29 cellular contexts compared by ENCODE assay signal in the genomic region with DNA sequence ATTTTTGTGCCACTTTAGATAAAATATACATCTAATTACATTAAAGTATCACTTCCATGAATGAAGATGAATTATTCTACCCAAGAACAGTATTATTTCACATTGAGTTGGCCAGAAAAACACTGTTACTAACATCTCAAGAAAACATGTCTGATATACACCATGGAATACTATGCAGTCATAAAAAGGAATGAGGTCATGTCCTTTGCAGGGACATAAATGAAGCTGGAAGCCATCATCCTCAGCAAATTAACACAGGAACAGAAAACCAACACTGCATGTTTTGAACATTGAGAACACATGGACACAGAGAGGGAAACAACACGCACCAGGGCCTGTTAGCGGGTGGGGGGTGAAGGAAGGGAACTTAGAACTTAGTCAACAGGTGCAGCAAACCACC.
"Had no signal": no experiment of that assay in that cellular context is flagged by ENCODE, and none has a peak within 500 bp of the region (broad histone marks: within the 10 kb centered on the region; RNA-seq: fewer than 3 reads in every experiment).

No MANE protein-coding gene starts in this region.

- H3K27me3 ChIP-seq: colonic mucosa, dorsolateral prefrontal cortex, esophagus muscularis mucosa, esophagus squamous epithelium, foreskin keratinocyte, gastrocnemius medialis, gastroesophageal sphincter, heart left ventricle, heart right ventricle, hepatocyte had no signal

- FAIRE-seq: endometrium, endothelial cell of umbilical vein, frontal cortex had no signal

- DNase-seq: colonic mucosa; cortex of kidney; dermis blood vessel endothelial cell; dorsolateral prefrontal cortex; effector CD4-positive, alpha-beta T cell; effector CD8-positive, alpha-beta T cell; effector memory CD4-positive, alpha-beta T cell; effector memory CD8-positive, alpha-beta T cell; endodermal cell; erythroblast; esophagus squamous epithelium; foreskin fibroblast; foreskin keratinocyte; foreskin melanocyte; gastrocnemius medialis; glutamatergic neuron; head of caudate nucleus; heart left ventricle; heart right ventricle had no signal

- ATAC-seq: effector memory CD8-positive, alpha-beta T cell; esophagus mucosa; foreskin keratinocyte; gastrocnemius medialis; gastroesophageal sphincter; heart left ventricle; heart right ventricle had no signal

- H3K27ac ChIP-seq: colonic mucosa, coronary artery, dorsolateral prefrontal cortex, epithelial cell of prostate, esophagus muscularis mucosa, esophagus squamous epithelium, foreskin keratinocyte, gastrocnemius medialis, gastroesophageal sphincter, heart left ventricle, heart right ventricle, hepatocyte had no signal

- H3K4me3 ChIP-seq: colonic mucosa, coronary artery, dorsolateral prefrontal cortex, esophagus muscularis mucosa, esophagus squamous epithelium, gastrocnemius medialis, gastroesophageal sphincter, heart left ventricle, heart right ventricle, hepatocyte had no signal

- H3K27me3 Mint-ChIP-seq: dendritic cell treated with granulocyte-macrophage colony-stimulating factor and Interleukin-4, amounts not matched to agents 40 ng/mL and 50 ng/mL, for 4 days; effector memory CD8-positive, alpha-beta T cell had no signal

- H3K4me3 Mint-ChIP-seq: dendritic cell treated with granulocyte-macrophage colony-stimulating factor and Interleukin-4, amounts not matched to agents 40 ng/mL and 50 ng/mL, for 4 days; effector memory CD8-positive, alpha-beta T cell; endodermal cell had no signal

- H3K79me2 ChIP-seq: hepatocyte had no signal

- H3K27ac Mint-ChIP-seq: dendritic cell treated with granulocyte-macrophage colony-stimulating factor and Interleukin-4, amounts not matched to agents 40 ng/mL and 50 ng/mL, for 4 days; effector memory CD8-positive, alpha-beta T cell; endodermal cell had no signal

- H3K4me1 Mint-ChIP-seq: endodermal cell had no signal

- H3K36me3 ChIP-seq: colonic mucosa, gastrocnemius medialis had no signal

- H3K4me2 ChIP-seq: hepatocyte had no signal

- H3K9me3 ChIP-seq: colonic mucosa, esophagus muscularis mucosa, esophagus squamous epithelium, gastrocnemius medialis, gastroesophageal sphincter had no signal

- H2AFZ ChIP-seq: hepatocyte had no signal

- H3K4me1 ChIP-seq: colonic mucosa, esophagus muscularis mucosa, esophagus squamous epithelium, foreskin keratinocyte, gastrocnemius medialis, heart left ventricle, heart right ventricle had no signal
